ENCODE assay signal across 10 cellular contexts in genomic region chr17:44115585-44116415, GRCh38. TPM values are rescaled to one million over a fixed set of nuclear protein-coding genes. Genes with fewer than 3 reads are reported as not detected.
DNase-seq lines count a peak whose midpoint lies in the region; ATAC-seq and TF ChIP-seq lines count a peak whose summit lies in the region.
"Had no signal": no experiment of that assay in that cellular context is flagged by ENCODE, and none has a peak within 500 bp of the region (broad histone marks: within the 10 kb centered on the region; RNA-seq: fewer than 3 reads in every experiment).

No MANE protein-coding gene starts in this region.

- H3K36me3 ChIP-seq in liver (ENCODE audit: control insufficient read depth in 4 of 4, insufficient read depth in 3 of 4, low read depth in 1 of 4, low read length in 3 of 4), result no peaks in the 10 kb centered on the region

- H3K9ac ChIP-seq in liver (ENCODE audit: low read depth in 1 of 2, low read length in 2 of 2), result no peak overlapping the region

- H3K4me3 ChIP-seq in liver (ENCODE audit: low read depth in 1 of 3, low read length in 3 of 3), result no peak overlapping the region

- WGBS in liver, result 64% methylated on average over 11 of the region's 11 CpGs

- H3K9me3 ChIP-seq in liver (ENCODE audit: control insufficient read depth in 4 of 4, low read length in 3 of 4), result no peaks in the 10 kb centered on the region

- TF ChIP-seq CTCF in LNCAP (IDR thresholded peaks at IDR 0.05) (peak; percentile 46), liver (IDR thresholded peaks at IDR 0.05; ENCODE audit: low read depth, low read length, missing input control) (peak; percentile 66)

- no peak overlapping the region for H3K27ac ChIP-seq in liver (ENCODE audit: low read depth in 1 of 2, low read length in 2 of 2)

- ATAC-seq in GM19328 (IDR thresholded peaks at IDR 0.05; ENCODE audit: unreplicated experiment) (no peak), HG03196 (IDR thresholded peaks at IDR 0.05; ENCODE audit: unreplicated experiment) (no peak), HG02798 (IDR thresholded peaks at IDR 0.05; ENCODE audit: poor library complexity, unreplicated experiment) (no peak)

- H3K4me1 ChIP-seq in liver (ENCODE audit: control insufficient read depth in 4 of 4, insufficient read depth in 4 of 4, low read length in 3 of 4), result peaks cover 9 to 45% (median 21%) of the 10 kb centered on the region in 4 donors

- peak; percentile 75 to 86 for TF ChIP-seq RAD21 in liver (IDR thresholded peaks at IDR 0.05)

- no peaks in the 10 kb centered on the region for H3K27me3 ChIP-seq in liver (ENCODE audit: control insufficient read depth in 4 of 4, insufficient read depth in 4 of 4, low read length in 3 of 4)

- DNase-seq in Daoy (ENCODE audit: low read depth), result peak; percentile 23
- peak; percentile 76 for DNase-seq in astrocyte of the hippocampus (ENCODE audit: low read depth, low spot score)
- no peak for DNase-seq in NCI-H2107 (lab: John Stamatoyannopoulos, UW)

TF ChIP-seq in liver, 16 proteins besides CTCF, POLR2A, EP300 and RAD21:
- TF ChIP-seq HNF4G (IDR thresholded peaks at IDR 0.05) (no peak), HNF4A (conservative IDR thresholded peaks at IDR 0.05) (no peak), TAF1 (conservative IDR thresholded peaks at IDR 0.05) (no peak), JUND (IDR thresholded peaks at IDR 0.05) (no peak), MAX (IDR thresholded peaks at IDR 0.05) (no peak), RXRA (IDR thresholded peaks at IDR 0.05) (no peak), ZBTB33 (IDR thresholded peaks at IDR 0.05) (no peak)
TF ChIP-seq in liver: peak in this region for 0.

RNA-seq across cellular contexts. Expression of gene HDAC5, which starts 7.6 kb away (rescaled TPM):
- total RNA-seq in Daoy (2014; rRNA removed; shearing (Covaris generic)), result 24.0 and 33.1 TPM in 2 replicates
- total RNA-seq in liver, result 10 to 100 TPM; 18.2 to 20.3 TPM
- 10 to 100 TPM in 1 of 2 donors, 1 to 10 TPM in 1; 5.8 to 10.7 TPM for polyA plus RNA-seq in liver

RNA-seq across cellular contexts. Expression of gene HROB, which starts 25.9 kb away (rescaled TPM):
- total RNA-seq in Daoy (2014; rRNA removed; shearing (Covaris generic)), result 4.3 and 7.9 TPM in 2 replicates
- total RNA-seq in liver, result 1 to 10 TPM in 1 of 2 donors, under 1 TPM in 1; 0.08 to 1.9 TPM
- polyA plus RNA-seq in liver, result under 1 TPM; 0.29 to 0.32 TPM

RNA-seq across cellular contexts. Expression of gene G6PC3, which starts 45.3 kb away (rescaled TPM):
- total RNA-seq in Daoy (2014; rRNA removed; shearing (Covaris generic)), result 22.6 and 30.1 TPM in 2 replicates
- total RNA-seq in liver, result 1 to 10 TPM; 6.7 to 7.8 TPM
- polyA plus RNA-seq in liver, result 10 to 100 TPM in 1 of 2 donors, 1 to 10 TPM in 1; 8.7 to 15.1 TPM

RNA-seq across cellular contexts. Expression of gene LSM12, which starts 49.3 kb away (rescaled TPM):
- 41.0 and 42.6 TPM in 2 replicates for total RNA-seq in Daoy (2014; rRNA removed; shearing (Covaris generic))
- total RNA-seq in liver, result 10 to 100 TPM; 12.1 to 13.6 TPM
- 10 to 100 TPM; 16.7 to 31.9 TPM for polyA plus RNA-seq in liver

RNA-seq across cellular contexts. Expression of gene ASB16, which starts 54.7 kb away (rescaled TPM):
- not detected in 2 replicates for total RNA-seq in Daoy (2014; rRNA removed; shearing (Covaris generic))
- under 1 TPM in 1 of 2 donors, not detected in 1; 0.37 TPM for total RNA-seq in liver
- under 1 TPM; 0.02 to 0.08 TPM for polyA plus RNA-seq in liver
- total RNA-seq: naive thymus-derived CD8-positive, alpha-beta T cell; T-helper 1 cell treated with Interleukin-12 subunit alpha and Interleukin-12 subunit beta and Interleukin-4 antibody, amounts not matched to agents 30 ng/mL and 1 ng/mL, for 36 hours had no signal
